In the genomic region with DNA sequence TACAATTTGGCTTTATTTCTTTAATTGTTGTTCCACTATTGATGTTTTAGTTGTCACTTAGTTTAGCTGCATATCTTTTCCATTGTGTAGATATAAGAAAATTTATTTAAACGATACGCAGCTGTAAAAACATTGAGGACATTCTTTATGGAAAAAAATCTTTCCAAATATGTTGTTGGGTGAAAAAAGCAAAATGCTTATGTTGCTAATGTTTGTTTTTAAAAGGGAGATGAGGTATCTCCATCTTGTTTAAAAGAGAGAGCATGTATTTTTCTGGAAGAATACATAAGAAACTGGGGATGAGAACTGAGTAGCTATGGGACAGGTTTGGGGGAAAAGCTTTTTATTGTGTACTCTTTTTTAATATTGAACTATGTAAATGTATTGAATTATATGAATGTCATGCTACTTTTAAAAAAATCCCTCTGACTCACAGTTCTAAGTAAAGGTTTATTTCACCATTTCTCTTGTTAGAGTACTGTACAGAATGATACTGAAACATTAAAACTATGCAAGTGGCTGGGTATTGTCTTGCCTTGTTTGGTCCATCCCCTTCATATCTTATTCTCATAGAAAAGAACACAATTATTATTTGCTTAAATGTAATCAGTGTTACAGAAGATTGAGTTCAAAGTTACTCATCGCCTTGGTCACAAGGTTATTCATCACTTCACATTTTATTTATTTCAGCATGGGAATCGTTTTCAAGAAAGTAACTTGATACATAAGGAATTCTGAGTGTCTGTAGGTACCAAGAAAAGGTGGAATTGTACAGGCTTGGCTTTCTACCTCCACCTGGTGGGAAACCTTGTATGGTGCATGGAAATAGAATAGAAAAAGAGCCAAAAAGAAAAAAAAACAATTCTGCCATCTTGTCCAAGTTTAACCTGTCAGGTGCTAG, we compare ENCODE assay signal across 10 cellular contexts.
DNase-seq lines count a peak whose midpoint lies in the region; ATAC-seq and TF ChIP-seq lines count a peak whose summit lies in the region.
"Had no signal": no experiment of that assay in that cellular context is flagged by ENCODE, and none has a peak within 500 bp of the region (broad histone marks: within the 10 kb centered on the region; RNA-seq: fewer than 3 reads in every experiment).

No MANE protein-coding gene starts in this region.

- in situ Hi-C loops in transverse colon (cut with MboI; ENCODE audit: low pct_ligation_motif_present in 1 of 4, low pct_unique_long_range_greater_than_20kb in 1 of 4, low sequenced_read_pairs in 3 of 4) = no loop called here
- in situ Hi-C loops in gastrocnemius medialis (cut with MboI; ENCODE audit: low sequenced_read_pairs in 4 of 4) = no loop called here

- H3K27ac ChIP-seq in PC-3 (ENCODE audit: low read length) = peak overlapping the region; percentile 60
- no peak overlapping the region for H3K27ac ChIP-seq in transverse colon
- no peak overlapping the region for H3K27ac ChIP-seq in gastrocnemius medialis
- no peak overlapping the region for H3K27ac ChIP-seq in effector memory CD4-positive, alpha-beta T cell (ENCODE audit: insufficient read depth, low read length, poor library complexity, severe bottlenecking)
- H3K27ac ChIP-seq: skin epidermis had no signal

- H3K9me2 ChIP-seq in PC-3 (replicated peaks; ENCODE audit: low read length) = no peaks in the 10 kb centered on the region

- H3K27me3 ChIP-seq in PC-3 (ENCODE audit: low read length) (no peaks in the 10 kb centered on the region), transverse colon (no peaks in the 10 kb centered on the region), gastrocnemius medialis (no peaks in the 10 kb centered on the region)
- no peaks in the 10 kb centered on the region for H3K27me3 ChIP-seq in effector memory CD4-positive, alpha-beta T cell (replicated peaks; ENCODE audit: control insufficient read depth, insufficient read depth, low read length, poor library complexity, severe bottlenecking)

- BruUV-seq in PC-3 (replicated peaks; lab: Mats Ljungman, UMichigan) = no TSS peak

- no peak overlapping the region for H3K4me2 ChIP-seq in PC-3 (ENCODE audit: low read length)

- no peak overlapping the region for H3K9ac ChIP-seq in PC-3 (ENCODE audit: low read length)

- POLR2A ChIA-PET in PC-3 (lab: Charles Lee; ENCODE audit: unreplicated experiment) = no interaction called here

- CTCF ChIA-PET in PC-3 (lab: Charles Lee) = interaction anchor here (1.1 kb wide), 1 partner anchor 114 kb away, joined by 3 read pairs; no protein-coding TSS in a partner anchor

- no peak for DNase-seq in activated T-cell treated with anti-CD3 and anti-CD28 coated beads, Interleukin-2, amount 50 U/mL, for 4 hours
- no peak for DNase-seq in activated T-cell treated with anti-CD3 and anti-CD28 coated beads, Interleukin-2, amount 50 U/mL, for 24 hours
- peak; percentile 78 for DNase-seq in PC-3
- peak; percentile 10 for DNase-seq in fibroblast of villous mesenchyme (ENCODE audit: low read depth)
- DNase-seq in transverse colon = no peak
- DNase-seq in gastrocnemius medialis = no peak
- DNase-seq in effector memory CD4-positive, alpha-beta T cell = no peak
- DNase-seq in MV-4-11 (lab: John Stamatoyannopoulos, UW) = no peak
- DNase-seq: T-helper 1 cell had no signal

- H3K36me3 ChIP-seq in PC-3 (ENCODE audit: low read depth, low read length) (peaks cover 6% of the 10 kb centered on the region; the same call in 1 of the 2 replicates), transverse colon (peaks cover 0 to 12% (median 0%) of the 10 kb centered on the region in 4 donors), gastrocnemius medialis (peaks cover 4 to 35% of the 10 kb centered on the region in 2 donors)
- H3K36me3 ChIP-seq in effector memory CD4-positive, alpha-beta T cell (ENCODE audit: control insufficient read depth, insufficient read depth, low read length) = peaks cover 8% of the 10 kb centered on the region

- no peaks in the 10 kb centered on the region for H4K20me1 ChIP-seq in PC-3 (ENCODE audit: low read length)

- H3K79me2 ChIP-seq in PC-3 (ENCODE audit: low read length) = no peaks in the 10 kb centered on the region

- TF ChIP-seq POLR2A in transverse colon (IDR thresholded peaks at IDR 0.05) (no peak), gastrocnemius medialis (IDR thresholded peaks at IDR 0.05) (no peak)

- H3F3A ChIP-seq in PC-3 (ENCODE audit: low read length, unreplicated experiment) = peaks cover 5% of the 10 kb centered on the region

- H3K36me3 Mint-ChIP-seq in activated T-cell treated with anti-CD3 and anti-CD28 coated beads, Interleukin-2, amount 50 U/mL, for 4 hours (ENCODE audit: insufficient read depth) = peaks cover 55% of the 10 kb centered on the region
- H3K36me3 Mint-ChIP-seq in activated T-cell treated with anti-CD3 and anti-CD28 coated beads, Interleukin-2, amount 50 U/mL, for 24 hours (ENCODE audit: low read depth) = peaks cover 72% of the 10 kb centered on the region

- no peaks in the 10 kb centered on the region for H3K27me3 Mint-ChIP-seq in activated T-cell treated with anti-CD3 and anti-CD28 coated beads, Interleukin-2, amount 50 U/mL, for 4 hours (ENCODE audit: low read depth)
- H3K27me3 Mint-ChIP-seq in activated T-cell treated with anti-CD3 and anti-CD28 coated beads, Interleukin-2, amount 50 U/mL, for 24 hours = no peaks in the 10 kb centered on the region

- intact Hi-C loops in PC-3 (cut with micrococcal nuclease) (loop anchor here (2.0 to 10.0 kb wide), 3 partner anchors 60 to 264 kb away; partner anchors contain the start of genes CD274 and RIC1), transverse colon (cut with DNase I; ENCODE audit: low total_unique reads) (no loop called here), gastrocnemius medialis (cut with DNase I; ENCODE audit: low total_unique reads) (no loop called here)

- H3K4me1 ChIP-seq in PC-3 (ENCODE audit: insufficient read depth, low read length) (peaks cover 27% of the 10 kb centered on the region), transverse colon (peaks cover 0 to 19% (median 0%) of the 10 kb centered on the region in 4 donors), gastrocnemius medialis (no peaks in the 10 kb centered on the region)
- H3K4me1 ChIP-seq in effector memory CD4-positive, alpha-beta T cell (ENCODE audit: control insufficient read depth, insufficient read depth, low read length, poor library complexity, severe bottlenecking) = no peaks in the 10 kb centered on the region

- peaks cover 10% of the 10 kb centered on the region for H3K4me1 Mint-ChIP-seq in activated T-cell treated with anti-CD3 and anti-CD28 coated beads, Interleukin-2, amount 50 U/mL, for 4 hours (ENCODE audit: low read depth)
- peaks cover 13% of the 10 kb centered on the region for H3K4me1 Mint-ChIP-seq in activated T-cell treated with anti-CD3 and anti-CD28 coated beads, Interleukin-2, amount 50 U/mL, for 24 hours (ENCODE audit: low read depth)

- H3K9me3 ChIP-seq in PC-3 (ENCODE audit: low read length) (no peaks in the 10 kb centered on the region), transverse colon (no peaks in the 10 kb centered on the region), gastrocnemius medialis (no peaks in the 10 kb centered on the region)
- no peaks in the 10 kb centered on the region for H3K9me3 ChIP-seq in effector memory CD4-positive, alpha-beta T cell (ENCODE audit: control insufficient read depth, low read length)

- peaks cover 5% of the 10 kb centered on the region for H3K9me3 Mint-ChIP-seq in activated T-cell treated with anti-CD3 and anti-CD28 coated beads, Interleukin-2, amount 50 U/mL, for 4 hours
- peaks cover 5% of the 10 kb centered on the region for H3K9me3 Mint-ChIP-seq in activated T-cell treated with anti-CD3 and anti-CD28 coated beads, Interleukin-2, amount 50 U/mL, for 24 hours

- TF ChIP-seq CTCF in PC-3 (conservative IDR thresholded peaks at IDR 0.05; ENCODE audit: low read depth, low read length) = peak; percentile 70
- peak; percentile 42 for TF ChIP-seq CTCF in fibroblast of villous mesenchyme (IDR thresholded peaks at IDR 0.05; ENCODE audit: insufficient read depth, low read depth, low read length)
- TF ChIP-seq CTCF in transverse colon (IDR thresholded peaks at IDR 0.05) = peak in 4 of 5 experiments; percentile 15 to 36 (median 25)
- peak in 1 of 5 experiments; percentile 21 for TF ChIP-seq CTCF in gastrocnemius medialis (IDR thresholded peaks at IDR 0.05 in 4 of 5, conservative IDR thresholded peaks at IDR 0.05 in 1 of 5)

- H3K4me3 ChIP-seq in PC-3 (ENCODE audit: low read length) = no peak overlapping the region
- no peak overlapping the region for H3K4me3 ChIP-seq in fibroblast of villous mesenchyme (ENCODE audit: low read depth, low read length)
- no peak overlapping the region for H3K4me3 ChIP-seq in transverse colon
- no peak overlapping the region for H3K4me3 ChIP-seq in gastrocnemius medialis
- H3K4me3 ChIP-seq in effector memory CD4-positive, alpha-beta T cell (ENCODE audit: insufficient read depth, low read depth, low read length, poor library complexity, severe bottlenecking) = no peak overlapping the region
- H3K4me3 ChIP-seq: skin epidermis had no signal

- ATAC-seq in activated T-cell treated with anti-CD3 and anti-CD28 coated beads, Interleukin-2, amount 50 U/mL, for 4 hours = peak; percentile 10 to 52
- ATAC-seq in PC-3 (peak; percentile 39), gastrocnemius medialis (no peak)

- TF ChIP-seq EP300 in transverse colon (IDR thresholded peaks at IDR 0.05; ENCODE audit: low read depth) = no peak

- H2AFZ ChIP-seq in PC-3 (ENCODE audit: low read length) = no peak overlapping the region

- no peak overlapping the region for H3K4me3 Mint-ChIP-seq in activated T-cell treated with anti-CD3 and anti-CD28 coated beads, Interleukin-2, amount 50 U/mL, for 4 hours
- H3K4me3 Mint-ChIP-seq in activated T-cell treated with anti-CD3 and anti-CD28 coated beads, Interleukin-2, amount 50 U/mL, for 24 hours = no peak overlapping the region

- 78 to 83% methylated on average over 4 of the region's 4 CpGs for WGBS in transverse colon (ENCODE audit: low coverage in 1 of 2), 2 donors

- H3K27ac Mint-ChIP-seq in activated T-cell treated with anti-CD3 and anti-CD28 coated beads, Interleukin-2, amount 50 U/mL, for 24 hours = no peak overlapping the region

Comparison
In these comparisons a context has a peak if more than half of its experiments do, and no peak if none do; other contexts are left out.
1. ATAC-seq: peak in activated T-cell treated with anti-CD3 and anti-CD28 coated beads, Interleukin-2, amount 50 U/mL, for 4 hours (2 of 2) and PC-3 (single experiment); none in gastrocnemius medialis (0 of 2).
2. DNase-seq: peak in PC-3 (single experiment) and fibroblast of villous mesenchyme (single experiment); none in activated T-cell treated with anti-CD3 and anti-CD28 coated beads, Interleukin-2, amount 50 U/mL, for 4 hours (single experiment), activated T-cell treated with anti-CD3 and anti-CD28 coated beads, Interleukin-2, amount 50 U/mL, for 24 hours (single experiment), transverse colon (single experiment), gastrocnemius medialis (0 of 2), effector memory CD4-positive, alpha-beta T cell (0 of 3) and MV-4-11 (single experiment).